In genomic region chr4:128571747-128572146, GRCh38 we compare ENCODE assay signal across 8 cellular contexts.
DNase-seq lines count a peak whose midpoint lies in the region; ATAC-seq and TF ChIP-seq lines count a peak whose summit lies in the region.

No MANE protein-coding gene starts in this region.

- H3K4me3 ChIP-seq in fibroblast of villous mesenchyme (ENCODE audit: low read depth, low read length): no peak overlapping the region
- H3K4me3 ChIP-seq in sigmoid colon: no peak overlapping the region
- H3K4me3 ChIP-seq in CD8-positive, alpha-beta T cell (ENCODE audit: low read depth, low read length): no peak overlapping the region

- no peak for TF ChIP-seq POLR2A in sigmoid colon (IDR thresholded peaks at IDR 0.05)
- no peak for TF ChIP-seq POLR2A in erythroblast (IDR thresholded peaks at IDR 0.05; ENCODE audit: low read length)

- DNase-seq in GM04503 (ENCODE audit: low read depth): peak; percentile 78
- DNase-seq in T1000 (lab: John Stamatoyannopoulos, UW): peak; percentile 9
- DNase-seq in fibroblast of villous mesenchyme (ENCODE audit: low read depth): peak; percentile 94
- DNase-seq in sigmoid colon: peak; percentile 82
- no peak for DNase-seq in globus pallidus (ENCODE audit: low spot score)
- DNase-seq in CD8-positive, alpha-beta T cell: no peak
- DNase-seq in erythroblast (lab: John Stamatoyannopoulos, UW): no peak

- H3K27ac ChIP-seq in sigmoid colon: peak overlapping the region in 3 of 4 donors; percentile 35 to 60 (median 54)
- H3K27ac ChIP-seq in CD8-positive, alpha-beta T cell (ENCODE audit: low read depth, low read length): no peak overlapping the region

- H3K9me3 Mint-ChIP-seq in CD8-positive, alpha-beta T cell: no peaks in the 10 kb centered on the region

- H3K4me3 Mint-ChIP-seq in CD8-positive, alpha-beta T cell: no peak overlapping the region

- no peaks in the 10 kb centered on the region for H3K9me3 ChIP-seq in sigmoid colon
- no peaks in the 10 kb centered on the region for H3K9me3 ChIP-seq in CD8-positive, alpha-beta T cell (ENCODE audit: low read length)

- intact Hi-C loops in sigmoid colon (cut with DNase I): no loop called here
- intact Hi-C loops in CD8-positive, alpha-beta T cell (cut with DNase I, micrococcal nuclease): loop anchor here in 1 of 2 experiments (10.0 kb wide), 1 partner anchor 377 kb away; no protein-coding TSS in a partner anchor

- no peaks in the 10 kb centered on the region for H3K4me1 Mint-ChIP-seq in CD8-positive, alpha-beta T cell (ENCODE audit: low read depth)

- POLR2A ChIA-PET in CD8-positive, alpha-beta T cell (lab: Charles Lee): no interaction called here

- ATAC-seq in HG02852 (IDR thresholded peaks at IDR 0.05; ENCODE audit: unreplicated experiment): no peak
- no peak for ATAC-seq in CD8-positive, alpha-beta T cell

- H3K27me3 ChIP-seq in sigmoid colon: no peaks in the 10 kb centered on the region
- no peaks in the 10 kb centered on the region for H3K27me3 ChIP-seq in CD8-positive, alpha-beta T cell (ENCODE audit: insufficient read depth, low read length)

- TF ChIP-seq CTCF in fibroblast of villous mesenchyme (IDR thresholded peaks at IDR 0.05; ENCODE audit: insufficient read depth, low read depth, low read length): no peak
- TF ChIP-seq CTCF in sigmoid colon (IDR thresholded peaks at IDR 0.05): no peak
- no peak for TF ChIP-seq CTCF in CD8-positive, alpha-beta T cell (IDR thresholded peaks at IDR 0.05)

- CTCF ChIA-PET in CD8-positive, alpha-beta T cell (lab: Charles Lee): no interaction called here

- H3K36me3 ChIP-seq in sigmoid colon: no peaks in the 10 kb centered on the region
- no peaks in the 10 kb centered on the region for H3K36me3 ChIP-seq in CD8-positive, alpha-beta T cell (ENCODE audit: insufficient read depth, low read length)

- H3K27ac Mint-ChIP-seq in CD8-positive, alpha-beta T cell: no peak overlapping the region

- H3K36me3 Mint-ChIP-seq in CD8-positive, alpha-beta T cell: no peaks in the 10 kb centered on the region

- H3K27me3 Mint-ChIP-seq in CD8-positive, alpha-beta T cell (ENCODE audit: low read depth): peaks cover 9% of the 10 kb centered on the region

- H3K4me1 ChIP-seq in sigmoid colon: peaks cover 0 to 63% (median 38%) of the 10 kb centered on the region in 4 donors
- H3K4me1 ChIP-seq in CD8-positive, alpha-beta T cell (ENCODE audit: insufficient read depth, low read length): no peaks in the 10 kb centered on the region

- peak in 2 of 4 donors; percentile 5 to 68 for TF ChIP-seq EP300 in sigmoid colon (IDR thresholded peaks at IDR 0.05)

Comparison
In these comparisons a context has a peak if more than half of its experiments do, and no peak if none do; other contexts are left out.
1. DNase-seq: peak in GM04503 (single experiment), T1000 (single experiment), fibroblast of villous mesenchyme (single experiment) and sigmoid colon (single experiment); none in globus pallidus (single experiment), CD8-positive, alpha-beta T cell (0 of 7) and erythroblast (0 of 2).